Comparison of ENCODE assay signal across 14 cellular contexts in genomic region chr6:52572536-52572935, GRCh38. TPM values are rescaled to one million over a fixed set of nuclear protein-coding genes. Genes with fewer than 3 reads are reported as not detected.
DNase-seq lines count a peak whose midpoint lies in the region; ATAC-seq and TF ChIP-seq lines count a peak whose summit lies in the region.
"Had no signal": no experiment of that assay in that cellular context is flagged by ENCODE, and none has a peak within 500 bp of the region (broad histone marks: within the 10 kb centered on the region; RNA-seq: fewer than 3 reads in every experiment).

No MANE protein-coding gene starts in this region.

- H3K79me2 ChIP-seq in DND-41 (ENCODE audit: insufficient read depth, low read length) (peaks cover 90% of the 10 kb centered on the region), hepatocyte (peaks cover 91% of the 10 kb centered on the region)

- DNase-seq in DND-41 (no peak), hepatocyte (ENCODE audit: low spot score) (no peak), GM10248 (ENCODE audit: extremely low spot score) (no peak), activated T-cell treated with anti-CD3 and anti-CD28 coated beads for 4 hours (no peak)
- DNase-seq in activated CD4-positive, alpha-beta T cell treated with anti-CD3 and anti-CD28 coated beads, Interleukin-2, amount 50 U/mL, for 4 hours: no peak
- DNase-seq in central memory CD4-positive, alpha-beta T cell: no peak
- DNase-seq: CD8-positive, alpha-beta memory T cell; erythroblast; GF-D8; mammary epithelial cell; stimulated activated CD4-positive, alpha-beta T cell treated with anti-CD3 and anti-CD28 coated beads, Interleukin-2, amount 100 ng/mL, for 48 hours; T-helper 2 cell had no signal

- H3K4me1 ChIP-seq in DND-41 (ENCODE audit: insufficient read depth, low read length) (peaks cover 71% of the 10 kb centered on the region), hepatocyte (ENCODE audit: insufficient read depth) (peaks cover 60% of the 10 kb centered on the region), stomach smooth muscle (ENCODE audit: control insufficient read depth, insufficient read depth, low read length) (peaks cover 76% of the 10 kb centered on the region)

- POLR2A ChIA-PET in GM10248 (lab: Yijun Ruan, JAX): no interaction called here

- H2AFZ ChIP-seq in DND-41 (ENCODE audit: low read depth, low read length): no peak overlapping the region
- no peak overlapping the region for H2AFZ ChIP-seq in hepatocyte

- H3K36me3 ChIP-seq in DND-41 (ENCODE audit: insufficient read depth, low read length) (0 out of 2 replicates have a peak, but pooled peaks cover 3% of the 10 kb centered on the region), hepatocyte (replicated peaks; ENCODE audit: insufficient read depth, low read depth) (no peaks in the 10 kb centered on the region), stomach smooth muscle (ENCODE audit: control insufficient read depth in 2 of 2, insufficient read depth in 2 of 2, low read length in 2 of 2) (no peaks in the 10 kb centered on the region)

- H3K4me3 ChIP-seq in DND-41 (ENCODE audit: low read depth in 1 of 2, low read length in 2 of 2) (no peak overlapping the region), WI38 (ENCODE audit: low read depth, low read length) (peak overlapping the region; percentile 97), hepatocyte (no peak overlapping the region), stomach smooth muscle (ENCODE audit: low read length in 2 of 2) (peak overlapping the region in 1 of 2 donors; percentile 44)

- H3K9ac ChIP-seq in DND-41 (ENCODE audit: low read depth, low read length): no peak overlapping the region
- no peak overlapping the region for H3K9ac ChIP-seq in stomach smooth muscle (ENCODE audit: low read length in 2 of 2)

- no peak for TF ChIP-seq CTCF in DND-41 (IDR thresholded peaks at IDR 0.05; ENCODE audit: borderline replicate concordance, extremely low read depth, low read length, poor library complexity, severe bottlenecking)
- no peak for TF ChIP-seq CTCF in WI38 (IDR thresholded peaks at IDR 0.05; ENCODE audit: low read depth, low read length)
- TF ChIP-seq CTCF in hepatocyte (IDR thresholded peaks at IDR 0.05; ENCODE audit: poor library complexity): no peak
- TF ChIP-seq CTCF in GM10248 (IDR thresholded peaks at IDR 0.05; ENCODE audit: control extremely low read depth, extremely low read depth, low read depth, missing control alignments): no peak

- H4K20me1 ChIP-seq in DND-41 (ENCODE audit: insufficient read depth, low read length): peaks cover 41% of the 10 kb centered on the region
- peaks cover 11% of the 10 kb centered on the region for H4K20me1 ChIP-seq in hepatocyte (ENCODE audit: insufficient read depth, poor library complexity, severe bottlenecking)

- 89% methylated on average over 4 of the region's 4 CpGs for WGBS in hepatocyte (ENCODE audit: low lambda C conversion rate, missing lambda C conversion rate)

- no peak overlapping the region for H3K27ac ChIP-seq in DND-41 (ENCODE audit: low read length)
- peak overlapping the region; percentile 44 for H3K27ac ChIP-seq in hepatocyte
- peak overlapping the region; percentile 31 for H3K27ac ChIP-seq in stomach smooth muscle (ENCODE audit: low read length)

- no peaks in the 10 kb centered on the region for H3K9me2 ChIP-seq in hepatocyte (replicated peaks; ENCODE audit: insufficient read depth)

- no peak for ATAC-seq in DND-41 (ENCODE audit: insufficient read depth, low read depth)

- H3K4me2 ChIP-seq in DND-41 (ENCODE audit: insufficient read depth, low read length) (peak overlapping the region; percentile 0; the same call in 1 of the 2 replicates), hepatocyte (peak overlapping the region; percentile 87)

- H3K27me3 ChIP-seq in DND-41 (ENCODE audit: insufficient read depth, low read length, poor library complexity) (no peaks in the 10 kb centered on the region), hepatocyte (no peaks in the 10 kb centered on the region), stomach smooth muscle (ENCODE audit: control insufficient read depth in 1 of 2, insufficient read depth in 2 of 2, low read length in 2 of 2) (no peaks in the 10 kb centered on the region)

- H3K9me3 ChIP-seq in DND-41 (ENCODE audit: insufficient read depth, low read length, severe bottlenecking) (no peaks in the 10 kb centered on the region), hepatocyte (ENCODE audit: low read depth) (no peaks in the 10 kb centered on the region), stomach smooth muscle (ENCODE audit: control insufficient read depth in 2 of 2, low read length in 2 of 2) (no peaks in the 10 kb centered on the region)

- CTCF ChIA-PET in GM10248 (lab: Yijun Ruan, JAX): interaction anchor here (0.7 to 1.6 kb wide), 3 partner anchors 22 to 30 kb away, joined by 3 to 4 read pairs (median 4); no protein-coding TSS in a partner anchor

RNA-seq across cellular contexts. Expression of gene TRAM2, which starts 4.3 kb away (rescaled TPM):
- total RNA-seq in hepatocyte: 47.6 and 48.2 TPM in 2 replicates
- polyA plus RNA-seq in hepatocyte: 20.8 and 29.6 TPM in 2 replicates
